ENCODE assay signal across 8 cellular contexts in the genomic region with DNA sequence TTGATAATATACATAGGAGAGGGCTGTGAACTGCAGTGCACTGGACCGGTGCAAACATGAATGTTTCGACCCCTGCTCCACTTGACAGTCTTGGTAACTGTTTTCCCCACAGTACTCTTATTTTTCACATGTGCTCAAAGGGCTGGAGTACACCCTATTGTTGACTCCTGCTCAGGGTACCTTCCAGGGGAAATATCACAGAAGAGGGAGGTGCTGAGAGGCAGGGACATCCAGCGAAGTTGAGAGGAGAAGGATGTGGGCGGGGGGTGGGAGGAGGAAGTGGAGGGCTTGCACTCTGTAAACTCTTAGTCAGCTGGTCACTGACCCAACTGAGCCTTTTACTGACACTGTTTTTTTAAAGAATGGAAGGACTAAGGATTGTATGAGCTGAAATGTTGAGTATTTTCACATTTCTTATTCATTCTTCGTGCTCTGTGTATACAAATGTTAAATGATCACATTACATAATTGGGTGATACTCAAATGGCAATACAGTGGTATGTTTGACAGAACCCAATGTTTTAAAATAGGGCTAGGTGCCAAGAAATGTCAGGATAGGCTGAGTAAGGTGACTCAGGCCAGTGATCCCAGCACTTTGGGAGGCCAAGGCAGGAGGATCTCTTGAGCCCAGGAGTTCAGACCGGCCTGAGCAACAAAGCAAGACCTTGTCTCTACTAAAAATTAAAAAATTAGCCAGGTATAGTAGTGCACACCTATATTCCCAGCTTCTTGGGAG. TPM values are rescaled to one million over a fixed set of nuclear protein-coding genes. Genes with fewer than 3 reads are reported as not detected.
DNase-seq lines count a peak whose midpoint lies in the region; ATAC-seq and TF ChIP-seq lines count a peak whose summit lies in the region.

No MANE protein-coding gene starts in this region.

- peak overlapping the region; percentile 92 for H3K27ac Mint-ChIP-seq in CD8-positive, alpha-beta T cell

- CTCF ChIA-PET in CD8-positive, alpha-beta T cell (lab: Charles Lee) = interaction anchor here (1.1 to 4.8 kb wide), 5 partner anchors 8 to 33 kb away, joined by 3 to 20 read pairs (median 5); no protein-coding TSS in a partner anchor
- CTCF ChIA-PET in HEK293 (lab: Yijun Ruan, JAX) = interaction anchor here (1.2 to 1.4 kb wide), 3 partner anchors 11 to 114 kb away, joined by 3 to 5 read pairs (median 3); no protein-coding TSS in a partner anchor

- 64 to 74% methylated on average over 6 of the region's 6 CpGs for WGBS in heart right ventricle, 2 donors
- 35 to 37% methylated on average over 6 of the region's 6 CpGs for WGBS in upper lobe of left lung, 2 donors

- H3K36me3 ChIP-seq in CD8-positive, alpha-beta T cell (ENCODE audit: insufficient read depth, low read length) = no peaks in the 10 kb centered on the region
- peaks cover 9 to 12% of the 10 kb centered on the region in 2 experiments for H3K36me3 ChIP-seq in HEK293 (ENCODE audit: control insufficient read depth in 2 of 2, insufficient read depth in 1 of 2, low read length in 2 of 2)
- H3K36me3 ChIP-seq in heart right ventricle = peaks cover 0 to 13% (median 0%) of the 10 kb centered on the region in 9 donors
- peaks cover 0 to 3% (median 0%) of the 10 kb centered on the region in 4 donors for H3K36me3 ChIP-seq in upper lobe of left lung

- H3K27ac ChIP-seq in CD8-positive, alpha-beta T cell (ENCODE audit: low read depth, low read length) = peak overlapping the region; percentile 63
- no peak overlapping the region for H3K27ac ChIP-seq in HEK293 (ENCODE audit: extremely low read depth, low read depth, low read length)
- H3K27ac ChIP-seq in heart right ventricle = peak overlapping the region in 4 of 10 donors; percentile 35 to 88 (median 61)
- peak overlapping the region; percentile 61 to 85 (median 72) for H3K27ac ChIP-seq in upper lobe of left lung

- intact Hi-C loops in CD8-positive, alpha-beta T cell (cut with DNase I, micrococcal nuclease) = loop anchor here (1.0 to 10.0 kb wide), 4 partner anchors 8 to 700 kb away; a partner anchor contains a TSS
- intact Hi-C loops in heart right ventricle (cut with DNase I) = loop anchor here in 1 of 10 donors (5.0 kb wide), 1 partner anchor 38 kb away; no protein-coding TSS in a partner anchor

- no peak for TF ChIP-seq EP300 in upper lobe of left lung (IDR thresholded peaks at IDR 0.05)

- no peaks in the 10 kb centered on the region for H3K9me3 Mint-ChIP-seq in CD8-positive, alpha-beta T cell

- peak; percentile 33 for ATAC-seq in CD8-positive, alpha-beta T cell
- ATAC-seq in SK-N-SH treated with all-trans-retinoic acid at 6 μM for 48 hours (peak; percentile 53), heart right ventricle (peak in 7 of 8 donors; percentile 46 to 77 (median 68)), upper lobe of left lung (ENCODE audit: low FRiP score in 2 of 2) (peak; percentile 64 to 66)

- POLR2A ChIA-PET in CD8-positive, alpha-beta T cell (lab: Charles Lee) = interaction anchor here (1.0 to 5.6 kb wide), 4 partner anchors 10 to 103 kb away, joined by 3 to 61 read pairs (median 4); no protein-coding TSS in a partner anchor
- POLR2A ChIA-PET in HEK293 (lab: Yijun Ruan, JAX) = interaction anchor here (1.3 kb wide), 1 partner anchor 20 kb away, joined by 3 read pairs; no protein-coding TSS in a partner anchor

- peaks cover 98% of the 10 kb centered on the region for H3K4me1 ChIP-seq in CD8-positive, alpha-beta T cell (ENCODE audit: insufficient read depth, low read length)
- H3K4me1 ChIP-seq in HEK293 (ENCODE audit: control insufficient read depth, insufficient read depth, low read length) (peaks cover 4% of the 10 kb centered on the region; the same call in 1 of the 2 replicates), heart right ventricle (peaks cover 4 to 98% (median 55%) of the 10 kb centered on the region in 9 donors), upper lobe of left lung (peaks cover 33 to 82% (median 48%) of the 10 kb centered on the region in 4 donors)

- peaks cover 31% of the 10 kb centered on the region for H3K36me3 Mint-ChIP-seq in CD8-positive, alpha-beta T cell

- no peak for TF ChIP-seq POLR2A in upper lobe of left lung (IDR thresholded peaks at IDR 0.05)

- peak in 1 of 7 experiments; percentile 32 for DNase-seq in CD8-positive, alpha-beta T cell
- DNase-seq in heart right ventricle (no peak), upper lobe of left lung (peak in 1 of 2 donors; percentile 72), globus pallidus (ENCODE audit: low spot score) (no peak), NCI-H2029 treated with DMSO at 0.1 percent for 48 hours (lab: John Stamatoyannopoulos, UW) (no peak), NCI-H446 (lab: John Stamatoyannopoulos, UW) (no peak)

- no peaks in the 10 kb centered on the region for H3K9me3 ChIP-seq in CD8-positive, alpha-beta T cell (ENCODE audit: low read length)
- H3K9me3 ChIP-seq in HEK293 (ENCODE audit: control insufficient read depth, insufficient read depth, low read depth, low read length) = no peaks in the 10 kb centered on the region
- H3K9me3 ChIP-seq in heart right ventricle = no peaks in the 10 kb centered on the region
- H3K9me3 ChIP-seq in upper lobe of left lung = no peaks in the 10 kb centered on the region

- peak overlapping the region; percentile 56 for H3K4me3 Mint-ChIP-seq in CD8-positive, alpha-beta T cell

- no peaks in the 10 kb centered on the region for H3K27me3 Mint-ChIP-seq in CD8-positive, alpha-beta T cell (ENCODE audit: low read depth)

- H3K27me3 ChIP-seq in CD8-positive, alpha-beta T cell (ENCODE audit: insufficient read depth, low read length) = no peaks in the 10 kb centered on the region
- H3K27me3 ChIP-seq in heart right ventricle = no peaks in the 10 kb centered on the region
- no peaks in the 10 kb centered on the region for H3K27me3 ChIP-seq in upper lobe of left lung

- H3K4me3 ChIP-seq in CD8-positive, alpha-beta T cell (ENCODE audit: low read depth, low read length) = no peak overlapping the region
- no peak overlapping the region for H3K4me3 ChIP-seq in HEK293 (ENCODE audit: low read depth, low read length)
- H3K4me3 ChIP-seq in heart right ventricle = peak overlapping the region in 1 of 10 donors; percentile 8
- H3K4me3 ChIP-seq in upper lobe of left lung = no peak overlapping the region

- TF ChIP-seq CTCF in CD8-positive, alpha-beta T cell (IDR thresholded peaks at IDR 0.05) = no peak
- no peak for TF ChIP-seq CTCF in HEK293 (tag by site-specific recombination; IDR thresholded peaks at IDR 0.05)
- no peak for TF ChIP-seq CTCF in heart right ventricle (IDR thresholded peaks at IDR 0.05)
- no peak for TF ChIP-seq CTCF in upper lobe of left lung (IDR thresholded peaks at IDR 0.05)

- H3K4me1 Mint-ChIP-seq in CD8-positive, alpha-beta T cell (ENCODE audit: low read depth) = peaks cover 94% of the 10 kb centered on the region

TF ChIP-seq in HEK293, 187 proteins besides CTCF, POLR2A, EP300 and RAD21:
- no peak for TF ChIP-seq ZSCAN23 (tag by site-specific recombination; IDR thresholded peaks at IDR 0.05)
- TF ChIP-seq EGR2 (tag by site-specific recombination; IDR thresholded peaks at IDR 0.05; ENCODE audit: low read depth) = peak; percentile 54; the same call in 1 of the 2 replicates
- TF ChIP-seq ZNF341 (tag by site-specific recombination; IDR thresholded peaks at IDR 0.05; ENCODE audit: low read depth) = 0 out of 2 replicates have a peak, but pooled peaks have one; percentile 17
- TF ChIP-seq ZNF501 (tag by site-specific recombination; IDR thresholded peaks at IDR 0.05) = no peak
- TF ChIP-seq ZFHX2 (tag by site-specific recombination; conservative IDR thresholded peaks at IDR 0.05) = peak; percentile 72
- no peak for TF ChIP-seq ZNF600 (tag by site-specific recombination; IDR thresholded peaks at IDR 0.05)
- TF ChIP-seq ZNF239 (tag by site-specific recombination; IDR thresholded peaks at IDR 0.05) = no peak
- TF ChIP-seq WT1 (tag by site-specific recombination; IDR thresholded peaks at IDR 0.05) = no peak
- no peak for TF ChIP-seq ZNF660 (tag by site-specific recombination; IDR thresholded peaks at IDR 0.05)
- TF ChIP-seq, protein P1, sequence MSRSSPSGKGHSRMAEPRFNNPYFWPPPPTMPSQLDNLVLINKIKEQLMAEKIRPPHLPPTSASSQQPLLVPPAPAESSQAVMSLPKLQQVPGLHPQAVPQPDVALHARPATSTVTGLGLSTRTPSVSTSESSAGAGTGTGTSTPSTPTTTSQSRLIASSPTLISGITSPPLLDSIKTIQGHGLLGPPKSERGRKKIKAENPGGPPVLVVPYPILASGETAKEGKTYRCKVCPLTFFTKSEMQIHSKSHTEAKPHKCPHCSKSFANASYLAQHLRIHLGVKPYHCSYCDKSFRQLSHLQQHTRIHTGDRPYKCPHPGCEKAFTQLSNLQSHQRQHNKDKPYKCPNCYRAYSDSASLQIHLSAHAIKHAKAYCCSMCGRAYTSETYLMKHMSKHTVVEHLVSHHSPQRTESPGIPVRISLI (tag by site-specific recombination; IDR thresholded peaks at IDR 0.05) = no peak
TF ChIP-seq in HEK293: peak in this region for 3.

TF ChIP-seq in SK-N-SH treated with all-trans-retinoic acid at 6 μM for 48 hours, 23 proteins besides CTCF, POLR2A, EP300 and RAD21 (continues in another document):
- no peak for TF ChIP-seq TCF4 (CRISPR knock-in tag; IDR thresholded peaks at IDR 0.05; ENCODE audit: borderline replicate concordance)
- TF ChIP-seq, protein P2, sequence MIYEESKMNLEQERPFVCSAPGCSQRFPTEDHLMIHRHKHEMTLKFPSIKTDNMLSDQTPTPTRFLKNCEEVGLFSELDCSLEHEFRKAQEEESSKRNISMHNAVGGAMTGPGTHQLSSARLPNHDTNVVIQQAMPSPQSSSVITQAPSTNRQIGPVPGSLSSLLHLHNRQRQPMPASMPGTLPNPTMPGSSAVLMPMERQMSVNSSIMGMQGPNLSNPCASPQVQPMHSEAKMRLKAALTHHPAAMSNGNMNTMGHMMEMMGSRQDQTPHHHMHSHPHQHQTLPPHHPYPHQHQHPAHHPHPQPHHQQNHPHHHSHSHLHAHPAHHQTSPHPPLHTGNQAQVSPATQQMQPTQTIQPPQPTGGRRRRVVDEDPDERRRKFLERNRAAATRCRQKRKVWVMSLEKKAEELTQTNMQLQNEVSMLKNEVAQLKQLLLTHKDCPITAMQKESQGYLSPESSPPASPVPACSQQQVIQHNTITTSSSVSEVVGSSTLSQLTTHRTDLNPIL (CRISPR knock-in tag; IDR thresholded peaks at IDR 0.05; ENCODE audit: low read depth) = no peak
- TF ChIP-seq, protein P3, sequence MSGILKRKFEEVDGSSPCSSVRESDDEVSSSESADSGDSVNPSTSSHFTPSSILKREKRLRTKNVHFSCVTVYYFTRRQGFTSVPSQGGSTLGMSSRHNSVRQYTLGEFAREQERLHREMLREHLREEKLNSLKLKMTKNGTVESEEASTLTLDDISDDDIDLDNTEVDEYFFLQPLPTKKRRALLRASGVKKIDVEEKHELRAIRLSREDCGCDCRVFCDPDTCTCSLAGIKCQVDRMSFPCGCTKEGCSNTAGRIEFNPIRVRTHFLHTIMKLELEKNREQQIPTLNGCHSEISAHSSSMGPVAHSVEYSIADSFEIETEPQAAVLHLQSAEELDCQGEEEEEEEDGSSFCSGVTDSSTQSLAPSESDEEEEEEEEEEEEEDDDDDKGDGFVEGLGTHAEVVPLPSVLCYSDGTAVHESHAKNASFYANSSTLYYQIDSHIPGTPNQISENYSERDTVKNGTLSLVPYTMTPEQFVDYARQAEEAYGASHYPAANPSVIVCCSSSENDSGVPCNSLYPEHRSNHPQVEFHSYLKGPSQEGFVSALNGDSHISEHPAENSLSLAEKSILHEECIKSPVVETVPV (CRISPR knock-in tag; IDR thresholded peaks at IDR 0.05) = no peak

RNA-seq across cellular contexts. Expression of a gene that starts 10.0 kb away (rescaled TPM):
- 10 to 100 TPM; 60.3 to 67.5 TPM for total RNA-seq in CD8-positive, alpha-beta T cell
- 10 to 100 TPM; 15.8 to 31.2 (median 22.0) TPM for total RNA-seq in heart right ventricle
- 1 to 10 TPM; 3.8 to 7.5 TPM for polyA plus RNA-seq in heart right ventricle
- total RNA-seq in upper lobe of left lung = 10 to 100 TPM; 23.3 to 93.2 (median 36.5) TPM
